In the genomic region with DNA sequence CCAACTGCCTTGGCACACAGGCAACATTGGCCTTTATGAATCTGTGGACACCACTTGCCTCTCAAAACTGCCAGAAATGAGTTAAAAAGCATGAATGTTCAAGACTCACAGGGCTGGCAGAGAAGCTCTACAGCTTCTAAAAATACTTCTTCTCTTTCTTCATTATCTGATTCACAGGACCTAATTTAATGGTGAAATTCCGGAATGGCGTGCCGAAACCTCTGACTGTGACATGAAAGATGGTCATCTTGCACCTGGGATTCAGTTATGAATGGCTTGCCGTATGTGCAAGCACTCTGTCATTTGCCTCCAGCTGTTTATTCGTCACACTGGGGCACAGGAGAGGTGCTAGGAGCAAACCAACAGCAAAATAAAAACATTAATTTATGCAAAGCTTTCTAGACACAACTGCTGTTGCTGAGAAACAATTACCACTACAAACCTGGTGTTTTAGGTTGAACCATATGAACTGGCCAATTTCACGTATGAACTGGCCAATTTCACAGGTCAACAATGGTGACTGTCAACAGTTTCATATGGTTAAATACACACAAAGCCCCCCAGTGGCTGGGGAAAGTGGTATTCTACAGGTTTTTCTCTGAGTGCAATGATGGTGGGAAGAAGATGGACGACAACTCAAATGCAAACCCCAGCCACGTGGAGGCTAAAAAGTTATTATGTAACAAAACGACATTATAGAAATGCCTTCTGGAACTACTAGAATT, we compare ENCODE assay signal across 22 cellular contexts.
"Had no signal": no experiment of that assay in that cellular context is flagged by ENCODE, and none has a peak within 500 bp of the region (broad histone marks: within the 10 kb centered on the region; RNA-seq: fewer than 3 reads in every experiment).

No MANE protein-coding gene starts in this region.

- H3K27ac ChIP-seq: ascending aorta, breast epithelium, coronary artery, heart right ventricle, left ventricle myocardium inferior, tibial nerve, uterus had no signal

- H3K27me3 Mint-ChIP-seq: progenitor cell of endocrine pancreas; stimulated activated naive CD8-positive, alpha-beta T cell treated with anti-CD3 and anti-CD28 coated beads, Interleukin-15, Interleukin-2, amounts not matched to agents 100 ng/mL and 50 ng/mL, for 24 hours had no signal

- H3K9me3 ChIP-seq: ascending aorta, breast epithelium, heart right ventricle, left ventricle myocardium inferior, tibial nerve, uterus had no signal

- DNase-seq: activated CD4-positive, CD25-positive, alpha-beta regulatory T cell treated with anti-CD3 and anti-CD28 coated beads, Interleukin-2, amount 50 U/mL, for 72 hours; activated CD8-positive, alpha-beta memory T cell treated with anti-CD3 and anti-CD28 coated beads for 24 hours; activated effector memory CD4-positive, alpha-beta T cell treated with anti-CD3 and anti-CD28 coated beads, Interleukin-2, amount 50 U/mL, for 16 hours; activated naive CD4-positive, alpha-beta T cell treated with anti-CD3 and anti-CD28 coated beads, Interleukin-2, amount 50 U/mL, for 16 hours; activated T-cell treated with anti-CD3 and anti-CD28 coated beads, Interleukin-2, amount 50 U/mL, for 72 hours; heart right ventricle; immature natural killer cell; kidney glomerular epithelial cell; left ventricle myocardium inferior; nephron progenitor cell; occipital lobe; stimulated activated CD4-positive, alpha-beta T cell treated with anti-CD3 and anti-CD28 coated beads, Interleukin-15, amount 100 ng/mL, for 24 hours; stimulated activated CD4-positive, alpha-beta T cell treated with anti-CD3 and anti-CD28 coated beads, Interleukin-2, amount 100 ng/mL, for 48 hours; T1000; uterus had no signal

- H3K27me3 ChIP-seq: ascending aorta, breast epithelium, heart right ventricle, tibial nerve, uterus had no signal

- H3K27ac Mint-ChIP-seq: activated T-cell treated with anti-CD3 and anti-CD28 coated beads, Interleukin-2, amount 50 U/mL, for 72 hours; progenitor cell of endocrine pancreas; stimulated activated naive CD8-positive, alpha-beta T cell treated with anti-CD3 and anti-CD28 coated beads, Interleukin-15, Interleukin-2, amounts not matched to agents 100 ng/mL and 50 ng/mL, for 24 hours had no signal

- ATAC-seq: activated T-cell treated with anti-CD3 and anti-CD28 coated beads, Interleukin-2, amount 50 U/mL, for 72 hours; heart right ventricle had no signal

- H3K4me3 Mint-ChIP-seq: activated T-cell treated with anti-CD3 and anti-CD28 coated beads, Interleukin-2, amount 50 U/mL, for 72 hours; immature natural killer cell; nephron progenitor cell; stimulated activated naive CD8-positive, alpha-beta T cell treated with anti-CD3 and anti-CD28 coated beads, Interleukin-15, Interleukin-2, amounts not matched to agents 100 ng/mL and 50 ng/mL, for 24 hours had no signal

- H3K36me3 ChIP-seq: ascending aorta, breast epithelium, heart right ventricle, left ventricle myocardium inferior, tibial nerve, uterus had no signal

- H3K4me1 ChIP-seq: ascending aorta, breast epithelium, uterus had no signal

- H3K9me3 Mint-ChIP-seq: activated T-cell treated with anti-CD3 and anti-CD28 coated beads, Interleukin-2, amount 50 U/mL, for 72 hours; immature natural killer cell; nephron progenitor cell; stimulated activated naive CD8-positive, alpha-beta T cell treated with anti-CD3 and anti-CD28 coated beads, Interleukin-15, Interleukin-2, amounts not matched to agents 100 ng/mL and 50 ng/mL, for 24 hours had no signal

- H3K4me3 ChIP-seq: ascending aorta, breast epithelium, coronary artery, heart right ventricle, left ventricle myocardium inferior, skin epidermis, tibial nerve, uterus had no signal
